In genomic region chr11:119361056-119361787, GRCh38 we compare ENCODE assay signal across 8 cellular contexts. TPM values are rescaled to one million over a fixed set of nuclear protein-coding genes. Genes with fewer than 3 reads are reported as not detected.
DNase-seq lines count a peak whose midpoint lies in the region; ATAC-seq and TF ChIP-seq lines count a peak whose summit lies in the region.

No MANE protein-coding gene starts in this region.

- peaks cover 36% of the 10 kb centered on the region for H3K27me3 Mint-ChIP-seq in activated CD8-positive, alpha-beta T cell treated with anti-CD3 and anti-CD28 coated beads for 36 hours
- peaks cover 41% of the 10 kb centered on the region for H3K27me3 Mint-ChIP-seq in activated CD8-positive, alpha-beta T cell treated with anti-CD3 and anti-CD28 coated beads, Interleukin-2, amount 10 ng/mL, durations not matched to agents 7 days and 5 days (ENCODE audit: low read depth)

- H3K9me3 Mint-ChIP-seq in activated CD8-positive, alpha-beta T cell treated with anti-CD3 and anti-CD28 coated beads for 36 hours: no peaks in the 10 kb centered on the region
- no peaks in the 10 kb centered on the region for H3K9me3 Mint-ChIP-seq in activated CD8-positive, alpha-beta T cell treated with anti-CD3 and anti-CD28 coated beads, Interleukin-2, amount 10 ng/mL, durations not matched to agents 7 days and 5 days (ENCODE audit: insufficient read depth)

- peak in 2 of 3 donors; percentile 13 to 20 for TF ChIP-seq POLR2A in body of pancreas (IDR thresholded peaks at IDR 0.05)

- peak; percentile 56 for DNase-seq in activated CD8-positive, alpha-beta T cell treated with anti-CD3 and anti-CD28 coated beads for 36 hours
- DNase-seq in activated CD8-positive, alpha-beta T cell treated with anti-CD3 and anti-CD28 coated beads, Interleukin-2, amount 10 ng/mL, durations not matched to agents 7 days and 5 days: no peak
- DNase-seq in NCI-H2227 treated with DMSO at 0.1 percent for 48 hours (lab: John Stamatoyannopoulos, UW) (peak; percentile 36), body of pancreas (peak; percentile 73 to 90 (median 84)), kidney tubule cell (ENCODE audit: low spot score) (peak; percentile 95), left colon (no peak)
- DNase-seq in stimulated activated CD4-positive, alpha-beta T cell treated with anti-CD3 and anti-CD28 coated beads, TNF-alpha, amount 100 ng/mL, for 48 hours (ENCODE audit: low read depth in 3 of 3): peak; percentile 40 to 66 (median 58)

- peaks cover 12% of the 10 kb centered on the region for H3K4me1 Mint-ChIP-seq in activated CD8-positive, alpha-beta T cell treated with anti-CD3 and anti-CD28 coated beads for 36 hours (ENCODE audit: low read depth)
- peaks cover 14% of the 10 kb centered on the region for H3K4me1 Mint-ChIP-seq in activated CD8-positive, alpha-beta T cell treated with anti-CD3 and anti-CD28 coated beads, Interleukin-2, amount 10 ng/mL, durations not matched to agents 7 days and 5 days (ENCODE audit: low read depth)

- TF ChIP-seq CTCF in activated CD8-positive, alpha-beta T cell treated with anti-CD3 and anti-CD28 coated beads for 36 hours (IDR thresholded peaks at IDR 0.05): no peak
- TF ChIP-seq CTCF in body of pancreas (IDR thresholded peaks at IDR 0.05): no peak

- peak overlapping the region; percentile 55 to 95 (median 82) for H3K27ac ChIP-seq in body of pancreas

- no peak overlapping the region for H3K4me3 Mint-ChIP-seq in activated CD8-positive, alpha-beta T cell treated with anti-CD3 and anti-CD28 coated beads for 36 hours
- no peak overlapping the region for H3K4me3 Mint-ChIP-seq in activated CD8-positive, alpha-beta T cell treated with anti-CD3 and anti-CD28 coated beads, Interleukin-2, amount 10 ng/mL, durations not matched to agents 7 days and 5 days

- ATAC-seq in activated CD8-positive, alpha-beta T cell treated with anti-CD3 and anti-CD28 coated beads for 36 hours: peak; percentile 68
- no peak for ATAC-seq in activated CD8-positive, alpha-beta T cell treated with anti-CD3 and anti-CD28 coated beads, Interleukin-2, amount 10 ng/mL, durations not matched to agents 7 days and 5 days
- ATAC-seq in body of pancreas: peak; percentile 69
- ATAC-seq in HG03432 (IDR thresholded peaks at IDR 0.05; ENCODE audit: unreplicated experiment): no peak
- ATAC-seq in left colon: no peak

- 11 to 25% methylated on average over 8 of the region's 8 CpGs for WGBS in body of pancreas, 2 donors

- CTCF ChIA-PET in activated CD8-positive, alpha-beta T cell treated with anti-CD3 and anti-CD28 coated beads for 36 hours (lab: Charles Lee): interaction anchor here (0.6 to 9.0 kb wide), 9 partner anchors 8 to 114 kb away, joined by 3 to 241 read pairs (median 4); partner anchors contain the start of gene USP2
- CTCF ChIA-PET in activated CD8-positive, alpha-beta T cell treated with anti-CD3 and anti-CD28 coated beads, Interleukin-2, amount 10 ng/mL, durations not matched to agents 7 days and 5 days (lab: Charles Lee): interaction anchor here (0.8 to 2.2 kb wide), 9 partner anchors 12 to 113 kb away, joined by 3 to 10 read pairs (median 4); partner anchors contain the start of gene USP2

- H3K36me3 ChIP-seq in body of pancreas (replicated peaks in 1 of 2; ENCODE audit: insufficient read depth in 1 of 2, low read depth in 2 of 2): peaks cover 0 to 10% of the 10 kb centered on the region in 2 donors

- H3K4me1 ChIP-seq in body of pancreas: peaks cover 47% of the 10 kb centered on the region

- H3K27me3 ChIP-seq in body of pancreas: no peaks in the 10 kb centered on the region

- intact Hi-C loops in activated CD8-positive, alpha-beta T cell treated with anti-CD3 and anti-CD28 coated beads for 36 hours (cut with micrococcal nuclease): no loop called here
- intact Hi-C loops in body of pancreas (cut with DNase I) (no loop called here), left colon (cut with DNase I, micrococcal nuclease) (no loop called here)

- H3K4me3 ChIP-seq in body of pancreas: no peak overlapping the region

- no peaks in the 10 kb centered on the region for H3K36me3 Mint-ChIP-seq in activated CD8-positive, alpha-beta T cell treated with anti-CD3 and anti-CD28 coated beads for 36 hours (ENCODE audit: low read depth)
- no peaks in the 10 kb centered on the region for H3K36me3 Mint-ChIP-seq in activated CD8-positive, alpha-beta T cell treated with anti-CD3 and anti-CD28 coated beads, Interleukin-2, amount 10 ng/mL, durations not matched to agents 7 days and 5 days (ENCODE audit: low read depth)

- POLR2A ChIA-PET in activated CD8-positive, alpha-beta T cell treated with anti-CD3 and anti-CD28 coated beads for 36 hours (lab: Charles Lee): interaction anchor here (0.7 kb wide), 1 partner anchor 21 kb away, joined by 3 read pairs; no protein-coding TSS in a partner anchor
- POLR2A ChIA-PET in activated CD8-positive, alpha-beta T cell treated with anti-CD3 and anti-CD28 coated beads, Interleukin-2, amount 10 ng/mL, durations not matched to agents 7 days and 5 days (lab: Charles Lee): no interaction called here

- H3K27ac Mint-ChIP-seq in activated CD8-positive, alpha-beta T cell treated with anti-CD3 and anti-CD28 coated beads for 36 hours: no peak overlapping the region
- no peak overlapping the region for H3K27ac Mint-ChIP-seq in activated CD8-positive, alpha-beta T cell treated with anti-CD3 and anti-CD28 coated beads, Interleukin-2, amount 10 ng/mL, durations not matched to agents 7 days and 5 days

- no peaks in the 10 kb centered on the region for H3K9me3 ChIP-seq in body of pancreas

RNA-seq across cellular contexts. Expression of gene MFRP, which starts 14.7 kb away (rescaled TPM):
- not detected for total RNA-seq in activated CD8-positive, alpha-beta T cell treated with anti-CD3 and anti-CD28 coated beads for 36 hours
- not detected for total RNA-seq in activated CD8-positive, alpha-beta T cell treated with anti-CD3 and anti-CD28 coated beads, Interleukin-2, amount 10 ng/mL, durations not matched to agents 7 days and 5 days
- total RNA-seq in body of pancreas (under 1 TPM in 1 of 2 donors, not detected in 1; 0.52 TPM), left colon (not detected)

RNA-seq across cellular contexts. Expression of gene USP2, which starts 20.3 kb away (rescaled TPM):
- under 1 TPM; 0.61 to 0.96 TPM for total RNA-seq in activated CD8-positive, alpha-beta T cell treated with anti-CD3 and anti-CD28 coated beads for 36 hours
- total RNA-seq in activated CD8-positive, alpha-beta T cell treated with anti-CD3 and anti-CD28 coated beads, Interleukin-2, amount 10 ng/mL, durations not matched to agents 7 days and 5 days: under 1 TPM; 0.55 to 0.68 TPM
- total RNA-seq in body of pancreas (10 to 100 TPM in 1 of 2 donors, 1 to 10 TPM in 1; 3.9 to 19.4 TPM), left colon (10 to 100 TPM; 26.0 to 63.6 TPM)

RNA-seq across cellular contexts. Expression of gene C1QTNF5, which starts 20.5 kb away (rescaled TPM):
- total RNA-seq in activated CD8-positive, alpha-beta T cell treated with anti-CD3 and anti-CD28 coated beads for 36 hours: not detected
- total RNA-seq in activated CD8-positive, alpha-beta T cell treated with anti-CD3 and anti-CD28 coated beads, Interleukin-2, amount 10 ng/mL, durations not matched to agents 7 days and 5 days: not detected
- total RNA-seq in body of pancreas (10 to 100 TPM; 28.8 to 54.1 TPM), left colon (1 to 10 TPM; 6.9 to 9.3 TPM)

RNA-seq across cellular contexts. Expression of gene RNF26, which starts 26.9 kb away (rescaled TPM):
- total RNA-seq in activated CD8-positive, alpha-beta T cell treated with anti-CD3 and anti-CD28 coated beads for 36 hours: 10 to 100 TPM; 30.2 to 31.9 TPM
- total RNA-seq in activated CD8-positive, alpha-beta T cell treated with anti-CD3 and anti-CD28 coated beads, Interleukin-2, amount 10 ng/mL, durations not matched to agents 7 days and 5 days: 10 to 100 TPM; 40.5 to 41.8 TPM
- total RNA-seq in body of pancreas (1 to 10 TPM; 5.7 to 9.2 TPM), left colon (10 to 100 TPM; 19.9 to 24.0 TPM)

RNA-seq across cellular contexts. Expression of gene MCAM, which starts 44.3 kb away (rescaled TPM):
- total RNA-seq in activated CD8-positive, alpha-beta T cell treated with anti-CD3 and anti-CD28 coated beads for 36 hours: 1 to 10 TPM; 8.0 to 8.3 TPM
- 1 to 10 TPM; 2.9 to 4.4 TPM for total RNA-seq in activated CD8-positive, alpha-beta T cell treated with anti-CD3 and anti-CD28 coated beads, Interleukin-2, amount 10 ng/mL, durations not matched to agents 7 days and 5 days
- total RNA-seq in body of pancreas (100 to 1,000 TPM in 1 of 2 donors, 10 to 100 TPM in 1; 75.0 to 205 TPM), left colon (10 to 100 TPM; 12.1 to 27.1 TPM)

Comparison
In these comparisons a context has a peak if more than half of its experiments do, and no peak if none do; other contexts are left out.
1. ATAC-seq: peak in activated CD8-positive, alpha-beta T cell treated with anti-CD3 and anti-CD28 coated beads for 36 hours (single experiment) and body of pancreas (single experiment); none in activated CD8-positive, alpha-beta T cell treated with anti-CD3 and anti-CD28 coated beads, Interleukin-2, amount 10 ng/mL, durations not matched to agents 7 days and 5 days (single experiment), HG03432 (single experiment) and left colon (single experiment).
2. DNase-seq: peak in activated CD8-positive, alpha-beta T cell treated with anti-CD3 and anti-CD28 coated beads for 36 hours (single experiment), NCI-H2227 treated with DMSO at 0.1 percent for 48 hours (single experiment), body of pancreas (4 of 4), kidney tubule cell (single experiment) and stimulated activated CD4-positive, alpha-beta T cell treated with anti-CD3 and anti-CD28 coated beads, TNF-alpha, amount 100 ng/mL, for 48 hours (3 of 3); none in activated CD8-positive, alpha-beta T cell treated with anti-CD3 and anti-CD28 coated beads, Interleukin-2, amount 10 ng/mL, durations not matched to agents 7 days and 5 days (single experiment) and left colon (0 of 2).
3. RNA of gene C1QTNF5, which starts 20.5 kb away (total RNA-seq): 28.8 to 54.1 TPM in body of pancreas and 6.9 to 9.3 TPM in left colon; not detected in activated CD8-positive, alpha-beta T cell treated with anti-CD3 and anti-CD28 coated beads for 36 hours and not detected in activated CD8-positive, alpha-beta T cell treated with anti-CD3 and anti-CD28 coated beads, Interleukin-2, amount 10 ng/mL, durations not matched to agents 7 days and 5 days; every median in the first group is over 4 times any median in the second.